In the genomic region with DNA sequence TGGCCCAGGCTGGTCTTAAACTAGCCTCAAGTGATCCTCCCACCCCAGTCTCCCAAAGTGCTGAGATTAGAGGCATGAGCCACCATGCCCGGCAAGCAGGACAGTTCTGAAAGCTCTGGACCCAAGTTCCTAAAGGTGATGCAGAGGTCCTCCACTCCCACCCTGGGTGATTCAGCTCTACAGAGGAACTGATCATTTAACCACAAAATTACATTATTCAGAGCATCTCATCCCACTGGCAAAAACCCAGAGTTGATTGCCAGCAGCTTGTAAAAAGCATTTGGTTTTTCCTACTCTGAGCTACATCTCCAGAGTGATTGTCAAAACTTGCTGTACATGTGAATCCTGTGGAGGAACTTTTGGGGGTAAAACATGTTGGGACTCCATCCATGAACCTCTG, we compare ENCODE assay signal across 14 cellular contexts.
DNase-seq lines count a peak whose midpoint lies in the region; FAIRE-seq and TF ChIP-seq lines count a peak whose summit lies in the region.
"Had no signal": no experiment of that assay in that cellular context is flagged by ENCODE, and none has a peak within 500 bp of the region (broad histone marks: within the 10 kb centered on the region; RNA-seq: fewer than 3 reads in every experiment).

No MANE protein-coding gene starts in this region.

- H3K9ac ChIP-seq in astrocyte (ENCODE audit: low read length): no peak overlapping the region

- no peak overlapping the region for H3K27ac Mint-ChIP-seq in astrocyte (ENCODE audit: unreplicated experiment)
- no peak overlapping the region for H3K27ac Mint-ChIP-seq in nephron progenitor cell
- H3K27ac Mint-ChIP-seq: progenitor cell of endocrine pancreas had no signal

- H4K20me1 ChIP-seq in astrocyte (ENCODE audit: insufficient read depth, low read length): peaks cover under 1% of the 10 kb centered on the region

- H3K9me3 Mint-ChIP-seq in astrocyte (ENCODE audit: unreplicated experiment): no peaks in the 10 kb centered on the region
- H3K9me3 Mint-ChIP-seq in nephron progenitor cell: no peaks in the 10 kb centered on the region

- H3K4me1 Mint-ChIP-seq in astrocyte (ENCODE audit: low read depth, unreplicated experiment): no peaks in the 10 kb centered on the region
- H3K4me1 Mint-ChIP-seq in nephron progenitor cell: no peaks in the 10 kb centered on the region

- peaks cover 4% of the 10 kb centered on the region for H3K36me3 ChIP-seq in astrocyte (ENCODE audit: insufficient read depth, low read length)
- peaks cover under 1% of the 10 kb centered on the region; the same call in 1 of the 2 replicates for H3K36me3 ChIP-seq in H7 (replicated peaks; ENCODE audit: control insufficient read depth, insufficient read depth, low read length)

- H3K36me3 Mint-ChIP-seq in astrocyte (ENCODE audit: low read depth, unreplicated experiment) (peaks cover 8% of the 10 kb centered on the region), nephron progenitor cell (ENCODE audit: low read depth) (peaks cover 26% of the 10 kb centered on the region)

- no peaks in the 10 kb centered on the region for H3K4me1 ChIP-seq in astrocyte (ENCODE audit: insufficient read depth, low read length)

- FAIRE-seq in astrocyte (lab: Jason Lieb, UNC): no peak

- H3K27me3 ChIP-seq in astrocyte (ENCODE audit: insufficient read depth, low read length): no peaks in the 10 kb centered on the region
- H3K27me3 ChIP-seq in H7 (ENCODE audit: control insufficient read depth, insufficient read depth, low read length): no peaks in the 10 kb centered on the region

- H2AFZ ChIP-seq in astrocyte (ENCODE audit: low read depth, low read length): no peak overlapping the region

- TF ChIP-seq CTCF in astrocyte (IDR thresholded peaks at IDR 0.05; ENCODE audit: insufficient read depth, low read depth, low read length) (no peak), nephron progenitor cell (IDR thresholded peaks at IDR 0.05) (no peak)

- H3K4me2 ChIP-seq in astrocyte (ENCODE audit: low read length): no peak overlapping the region

- POLR2A ChIA-PET in HEK293T (lab: Yijun Ruan, JAX): no interaction called here

- no peak overlapping the region for H3K27ac ChIP-seq in astrocyte (ENCODE audit: low read depth, low read length)

- H3K4me3 ChIP-seq in astrocyte (ENCODE audit: insufficient read depth, low read depth, low read length) (no peak overlapping the region), H7 (ENCODE audit: insufficient read depth, low read depth, low read length) (no peak overlapping the region)

- H3K79me2 ChIP-seq in astrocyte (ENCODE audit: insufficient read depth, low read length): no peaks in the 10 kb centered on the region

- no peaks in the 10 kb centered on the region for H3K27me3 Mint-ChIP-seq in astrocyte (ENCODE audit: low read depth, unreplicated experiment)
- H3K27me3 Mint-ChIP-seq in nephron progenitor cell (ENCODE audit: low read depth, poor library complexity): no peaks in the 10 kb centered on the region
- H3K27me3 Mint-ChIP-seq: progenitor cell of endocrine pancreas had no signal

- CTCF ChIA-PET in HEK293T (lab: Yijun Ruan, JAX): no interaction called here

- H3K4me3 Mint-ChIP-seq in astrocyte (ENCODE audit: unreplicated experiment): no peak overlapping the region
- no peak overlapping the region for H3K4me3 Mint-ChIP-seq in nephron progenitor cell

- DNase-seq in Daoy (ENCODE audit: low read depth): peak; percentile 31
- DNase-seq in LHCN-M2 (ENCODE audit: low read depth): peak; percentile 62
- DNase-seq in astrocyte (ENCODE audit: low read depth): peak; percentile 44
- peak; percentile 65 for DNase-seq in iris pigment epithelial cell (ENCODE audit: low read depth)
- DNase-seq in H7: no peak
- DNase-seq in nephron progenitor cell: no peak
- DNase-seq in HEK293T (ENCODE audit: extremely low spot score): no peak
- DNase-seq in medulla oblongata (ENCODE audit: extremely low spot score): no peak
- DNase-seq: activated CD4-positive, alpha-beta T cell treated with anti-CD3 and anti-CD28 coated beads, Interleukin-2, amount 50 U/mL, for 1 hour; activated T-cell treated with anti-CD3 and anti-CD28 coated beads, Interleukin-2, amount 50 U/mL, for 1 hour; COR-L47; NCI-H82; substantia nigra had no signal

- no peaks in the 10 kb centered on the region for H3K9me3 ChIP-seq in astrocyte (ENCODE audit: insufficient read depth, low read depth, low read length)

TF ChIP-seq in HEK293T, 16 proteins besides CTCF, POLR2A, EP300 and RAD21:
- TF ChIP-seq FOXK2 (IDR thresholded peaks at IDR 0.05) (no peak), SUZ12 (IDR thresholded peaks at IDR 0.05) (no peak)

Comparison
In these comparisons a context has a peak if more than half of its experiments do, and no peak if none do; other contexts are left out.
1. DNase-seq: peak in Daoy (single experiment), LHCN-M2 (single experiment), astrocyte (single experiment) and iris pigment epithelial cell (single experiment); none in H7 (single experiment), nephron progenitor cell (single experiment), HEK293T (single experiment) and medulla oblongata (single experiment).